In the genomic region with DNA sequence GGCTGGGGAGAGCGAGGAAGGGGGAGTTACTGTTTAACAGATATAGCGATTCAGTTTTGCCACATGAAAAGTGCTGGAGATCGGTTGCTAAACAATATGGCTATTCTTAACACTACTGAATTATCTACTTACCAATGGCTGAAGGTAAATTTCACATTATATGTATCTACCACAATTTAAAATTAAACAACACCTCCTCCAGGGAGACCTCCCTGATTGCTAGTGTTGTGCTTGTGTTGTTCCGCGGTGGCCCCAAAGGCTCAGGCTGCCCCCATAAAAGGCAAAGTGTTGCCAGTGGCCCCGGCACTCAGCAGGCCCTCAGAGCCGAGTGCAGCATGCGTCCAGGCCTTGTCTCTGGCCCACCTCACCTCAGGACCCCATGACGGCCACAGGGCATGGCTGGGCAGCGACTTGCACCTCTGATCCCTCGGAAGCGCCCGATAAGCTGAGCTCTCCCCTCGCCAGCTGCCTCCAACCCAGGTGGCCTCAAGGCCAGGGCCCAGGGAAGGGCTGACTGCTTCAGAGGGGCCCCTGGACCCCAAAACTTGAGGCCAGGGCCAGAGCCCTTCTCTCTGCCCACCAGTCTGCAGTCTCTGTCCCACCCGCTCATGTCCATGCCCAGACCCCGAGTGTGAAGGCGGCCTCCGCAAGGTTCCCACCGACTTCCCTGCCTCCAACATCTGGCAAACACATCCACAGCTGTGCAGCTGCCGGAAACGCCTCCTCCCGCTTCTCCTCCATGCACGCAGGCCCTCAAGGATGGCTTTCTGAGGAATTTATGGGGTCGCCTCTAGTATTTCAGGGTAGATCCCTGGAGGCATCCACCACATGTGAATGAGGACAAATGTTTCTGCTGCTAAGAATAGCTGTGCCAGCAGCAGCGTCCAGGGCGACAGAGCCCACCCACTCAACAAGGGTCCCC, we compare ENCODE assay signal across 2 cellular contexts.
TF ChIP-seq lines count a peak whose summit lies in the region.

No MANE protein-coding gene starts in this region.

TF ChIP-seq in IMR-90, 13 proteins besides CTCF, POLR2A, EP300 and RAD21:
- TF ChIP-seq, protein P1, sequence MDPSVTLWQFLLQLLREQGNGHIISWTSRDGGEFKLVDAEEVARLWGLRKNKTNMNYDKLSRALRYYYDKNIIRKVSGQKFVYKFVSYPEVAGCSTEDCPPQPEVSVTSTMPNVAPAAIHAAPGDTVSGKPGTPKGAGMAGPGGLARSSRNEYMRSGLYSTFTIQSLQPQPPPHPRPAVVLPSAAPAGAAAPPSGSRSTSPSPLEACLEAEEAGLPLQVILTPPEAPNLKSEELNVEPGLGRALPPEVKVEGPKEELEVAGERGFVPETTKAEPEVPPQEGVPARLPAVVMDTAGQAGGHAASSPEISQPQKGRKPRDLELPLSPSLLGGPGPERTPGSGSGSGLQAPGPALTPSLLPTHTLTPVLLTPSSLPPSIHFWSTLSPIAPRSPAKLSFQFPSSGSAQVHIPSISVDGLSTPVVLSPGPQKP (IDR thresholded peaks at IDR 0.05; ENCODE audit: borderline replicate concordance, low read depth, low read length) = no peak
- TF ChIP-seq CHD1 (IDR thresholded peaks at IDR 0.05; ENCODE audit: low read depth, low read length) (no peak), CEBPB (IDR thresholded peaks at IDR 0.05; ENCODE audit: low read depth, low read length) (no peak), MXI1 (IDR thresholded peaks at IDR 0.05; ENCODE audit: borderline replicate concordance, low read depth, low read length) (no peak), MAZ (IDR thresholded peaks at IDR 0.05; ENCODE audit: borderline replicate concordance, low read depth, low read length) (no peak), SMC3 (IDR thresholded peaks at IDR 0.05; ENCODE audit: low read depth, low read length) (no peak), MAFK (IDR thresholded peaks at IDR 0.05; ENCODE audit: low read depth, low read length) (no peak), RFX5 (IDR thresholded peaks at IDR 0.05; ENCODE audit: low read depth, low read length) (no peak), NFE2L2 (IDR thresholded peaks at IDR 0.05; ENCODE audit: low read depth, low read length) (no peak), BHLHE40 (IDR thresholded peaks at IDR 0.05; ENCODE audit: low read depth, low read length) (no peak), RCOR1 (IDR thresholded peaks at IDR 0.05; ENCODE audit: insufficient replicate concordance, low read length) (no peak), FOS (IDR thresholded peaks at IDR 0.05; ENCODE audit: low read depth, low read length) (no peak)
- TF ChIP-seq, protein P2, sequence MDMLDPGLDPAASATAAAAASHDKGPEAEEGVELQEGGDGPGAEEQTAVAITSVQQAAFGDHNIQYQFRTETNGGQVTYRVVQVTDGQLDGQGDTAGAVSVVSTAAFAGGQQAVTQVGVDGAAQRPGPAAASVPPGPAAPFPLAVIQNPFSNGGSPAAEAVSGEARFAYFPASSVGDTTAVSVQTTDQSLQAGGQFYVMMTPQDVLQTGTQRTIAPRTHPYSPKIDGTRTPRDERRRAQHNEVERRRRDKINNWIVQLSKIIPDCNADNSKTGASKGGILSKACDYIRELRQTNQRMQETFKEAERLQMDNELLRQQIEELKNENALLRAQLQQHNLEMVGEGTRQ (IDR thresholded peaks at IDR 0.05; ENCODE audit: low read depth, low read length) = no peak

TF ChIP-seq in H1, 55 proteins besides CTCF, POLR2A, EP300 and RAD21:
- no peak for TF ChIP-seq TBP (IDR thresholded peaks at IDR 0.05; ENCODE audit: low read depth, low read length)
- TF ChIP-seq KDM1A (IDR thresholded peaks at IDR 0.05; ENCODE audit: borderline replicate concordance, low read length) = peak; percentile 40; the same call in 1 of the 2 replicates
- TF ChIP-seq SUZ12 (IDR thresholded peaks at IDR 0.05; ENCODE audit: low read length) = no peak
- no peak for TF ChIP-seq SP1 (IDR thresholded peaks at IDR 0.05; ENCODE audit: low read depth, low read length)
- TF ChIP-seq, protein P3, sequence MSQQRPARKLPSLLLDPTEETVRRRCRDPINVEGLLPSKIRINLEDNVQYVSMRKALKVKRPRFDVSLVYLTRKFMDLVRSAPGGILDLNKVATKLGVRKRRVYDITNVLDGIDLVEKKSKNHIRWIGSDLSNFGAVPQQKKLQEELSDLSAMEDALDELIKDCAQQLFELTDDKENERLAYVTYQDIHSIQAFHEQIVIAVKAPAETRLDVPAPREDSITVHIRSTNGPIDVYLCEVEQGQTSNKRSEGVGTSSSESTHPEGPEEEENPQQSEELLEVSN (IDR thresholded peaks at IDR 0.05) = no peak
